In the genomic region with DNA sequence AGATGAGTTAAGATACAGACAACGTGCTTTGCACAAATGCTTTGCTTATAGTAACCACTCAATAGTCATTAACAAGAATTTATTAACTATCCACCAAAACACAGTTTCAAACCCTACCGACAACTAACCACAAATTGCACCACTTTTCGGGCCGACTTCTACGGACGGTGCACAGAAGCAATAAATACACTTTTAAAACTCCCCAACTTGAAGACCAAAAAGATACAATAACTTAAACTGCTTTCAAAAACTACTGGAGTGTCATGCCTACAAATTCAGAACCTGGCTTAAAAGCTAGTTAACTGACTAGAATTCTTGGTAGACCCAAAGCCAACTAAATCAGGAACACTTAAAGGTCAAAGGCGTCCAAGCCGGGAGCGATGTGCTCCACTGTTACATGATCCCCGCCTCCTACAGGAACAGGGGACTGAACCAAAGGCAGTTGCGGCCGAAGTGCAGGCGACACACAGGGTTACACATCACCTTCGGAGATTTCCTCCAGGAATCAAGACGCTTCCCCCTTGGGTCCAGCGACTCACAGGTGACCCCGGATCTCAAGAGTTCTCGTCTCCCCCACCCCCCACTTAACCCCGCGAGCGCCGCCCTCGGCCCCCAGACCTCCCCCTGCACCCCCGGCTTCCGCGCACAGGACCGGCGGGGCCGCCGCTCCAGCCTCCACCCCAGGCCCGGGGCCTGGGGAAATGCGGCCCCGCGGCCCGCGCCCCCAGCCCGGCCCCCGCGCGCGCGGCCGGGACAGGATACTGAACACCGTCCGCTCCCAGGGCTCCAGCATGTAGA, we compare ENCODE assay signal across 8 cellular contexts. TPM values are rescaled to one million over a fixed set of nuclear protein-coding genes. Genes with fewer than 3 reads are reported as not detected.
A peak's percentile ranks its signal among the peaks of the same experiment; 100 is the strongest.
DNase-seq lines count a peak whose midpoint lies in the region; ATAC-seq, FAIRE-seq and TF ChIP-seq lines count a peak whose summit lies in the region.
"Had no signal": no experiment of that assay in that cellular context is flagged by ENCODE, and none has a peak within 500 bp of the region (broad histone marks: within the 10 kb centered on the region; RNA-seq: fewer than 3 reads in every experiment).

No MANE protein-coding gene starts in this region.

- TF ChIP-seq RAD21 in HCT116 (IDR thresholded peaks at IDR 0.05; ENCODE audit: low read depth) (no peak), SK-N-SH (IDR thresholded peaks at IDR 0.05; ENCODE audit: low read length) (no peak)

- CTCF ChIA-PET in HCT116 (lab: Charles Lee): no interaction called here
- CTCF ChIA-PET in SK-N-SH (lab: Yijun Ruan, JAX): interaction anchor here (0.7 kb wide), 1 partner anchor 17 kb away, joined by 3 read pairs; no protein-coding TSS in a partner anchor

- FAIRE-seq in GM12892 (lab: Jason Lieb, UNC): no peak
- FAIRE-seq: islet of Langerhans had no signal

- WGBS in SK-N-SH (ENCODE audit: low lambda C conversion rate): 6% methylated on average over 16 of the region's 45 CpGs

- H4K20me1 ChIP-seq in HCT116 (ENCODE audit: insufficient read depth) (peaks cover 3% of the 10 kb centered on the region; the same call in 1 of the 2 replicates), Loucy (ENCODE audit: insufficient read depth, low read length, poor library complexity, severe bottlenecking) (peaks cover 22% of the 10 kb centered on the region), SK-N-SH (ENCODE audit: insufficient read depth) (peaks cover 14% of the 10 kb centered on the region; the same call in 1 of the 2 replicates)

- no peaks in the 10 kb centered on the region for H3K9me3 ChIP-seq in HCT116 (ENCODE audit: control insufficient read depth in 1 of 2, insufficient read depth in 1 of 2, low read depth in 1 of 2, low read length in 2 of 2)
- no peaks in the 10 kb centered on the region for H3K9me3 ChIP-seq in Loucy (ENCODE audit: insufficient read depth, low read depth, low read length)
- no peaks in the 10 kb centered on the region for H3K9me3 ChIP-seq in SK-N-SH

- H3K9ac ChIP-seq in HCT116 (ENCODE audit: low read length): peak overlapping the region; percentile 86
- peak overlapping the region; percentile 86 for H3K9ac ChIP-seq in Loucy (ENCODE audit: low read depth, low read length, poor library complexity, severe bottlenecking)
- peak overlapping the region; percentile 71 for H3K9ac ChIP-seq in SK-N-SH

- no peaks in the 10 kb centered on the region for H3F3A ChIP-seq in Loucy (ENCODE audit: low read depth)
- H3F3A ChIP-seq in SK-N-SH (replicated peaks; ENCODE audit: insufficient read depth): no peaks in the 10 kb centered on the region

- H3K27ac ChIP-seq in HCT116 (ENCODE audit: low read depth, low read length) (peak overlapping the region; percentile 61), SK-N-SH (ENCODE audit: low read depth in 2 of 2, low read length in 1 of 2) (peak overlapping the region; percentile 63 to 65)

- TF ChIP-seq POLR2A in GM12892 (IDR thresholded peaks at IDR 0.05; ENCODE audit: low read depth, low read length) (no peak), HCT116 (IDR thresholded peaks at IDR 0.05; ENCODE audit: borderline replicate concordance, extremely low read depth, insufficient read depth, insufficient read length) (no peak)

- peak; percentile 44 for ATAC-seq in HCT116
- peak; percentile 60 for ATAC-seq in left colon

- H3K36me3 ChIP-seq in HCT116 (ENCODE audit: control insufficient read depth in 1 of 2, insufficient read depth in 2 of 2, low read length in 2 of 2) (0 out of 4 replicates have a peak, but pooled peaks cover 0 to 3% of the 10 kb centered on the region in 2 experiments), Loucy (ENCODE audit: insufficient read depth, low read length) (no peaks in the 10 kb centered on the region), SK-N-SH (replicated peaks in 1 of 2; ENCODE audit: control insufficient read depth in 1 of 2, insufficient read depth in 2 of 2, low read length in 1 of 2) (peaks cover 0 to 7% of the 10 kb centered on the region in 2 experiments)

- H3K27me3 ChIP-seq in HCT116 (ENCODE audit: insufficient read depth, low read length) (no peaks in the 10 kb centered on the region), Loucy (ENCODE audit: insufficient read depth, low read length, poor library complexity, severe bottlenecking) (no peaks in the 10 kb centered on the region), SK-N-SH (ENCODE audit: insufficient read depth) (no peaks in the 10 kb centered on the region)

- peaks cover 49% of the 10 kb centered on the region for H3K79me2 ChIP-seq in HCT116 (ENCODE audit: insufficient read depth, low read length)
- H3K79me2 ChIP-seq in Loucy (ENCODE audit: insufficient read depth, low read length): peaks cover 44% of the 10 kb centered on the region
- H3K79me2 ChIP-seq in SK-N-SH (ENCODE audit: insufficient read depth): peaks cover 50% of the 10 kb centered on the region

- TF ChIP-seq CTCF in HCT116 (IDR thresholded peaks at IDR 0.05 in 2 of 3, conservative IDR thresholded peaks at IDR 0.05 in 1 of 3; ENCODE audit: borderline replicate concordance in 1 of 3, insufficient read depth in 1 of 3, low read depth in 2 of 3, low read length in 2 of 3) (no peak), Loucy (conservative IDR thresholded peaks at IDR 0.05; ENCODE audit: low read length) (no peak), SK-N-SH (IDR thresholded peaks at IDR 0.05) (no peak), choroid plexus epithelial cell (conservative IDR thresholded peaks at IDR 0.05; ENCODE audit: low read depth, low read length) (peak; percentile 4)

- peak overlapping the region; percentile 95 for H3K4me2 ChIP-seq in HCT116 (ENCODE audit: low read length)
- H3K4me2 ChIP-seq in Loucy (ENCODE audit: low read depth, low read length, poor library complexity, severe bottlenecking): peak overlapping the region; percentile 93
- peak overlapping the region; percentile 73 for H3K4me2 ChIP-seq in SK-N-SH

- H3K4me3 ChIP-seq in HCT116 (replicated peaks in 1 of 2; ENCODE audit: low read depth in 1 of 2, low read length in 2 of 2) (peak overlapping the region; percentile 88 to 96), Loucy (ENCODE audit: low read length, poor library complexity, severe bottlenecking) (peak overlapping the region; percentile 94), SK-N-SH (ENCODE audit: low read depth in 2 of 2, low read length in 1 of 2) (peak overlapping the region; percentile 66 to 67), choroid plexus epithelial cell (ENCODE audit: low read depth, low read length) (peak overlapping the region; percentile 81)

- TSS peak; percentile 83 for BruUV-seq in HCT116 (replicated peaks; lab: Mats Ljungman, UMichigan)

- H3K4me1 ChIP-seq in HCT116 (ENCODE audit: control insufficient read depth in 1 of 2, insufficient read depth in 2 of 2, low read length in 2 of 2) (peaks cover 5 to 23% of the 10 kb centered on the region in 2 experiments; a peak in 3 of 4 replicates), Loucy (ENCODE audit: insufficient read depth, low read length, poor library complexity, severe bottlenecking) (peaks cover 30% of the 10 kb centered on the region), SK-N-SH (ENCODE audit: control insufficient read depth in 1 of 2, insufficient read depth in 2 of 2, low read depth in 1 of 2, low read length in 1 of 2) (peaks cover 6 to 22% of the 10 kb centered on the region in 2 experiments; a peak in 3 of 4 replicates)

- H3K9me2 ChIP-seq in HCT116 (ENCODE audit: insufficient read depth) (no peaks in the 10 kb centered on the region), Loucy (replicated peaks; ENCODE audit: low read depth, low read length) (no peaks in the 10 kb centered on the region), SK-N-SH (no peaks in the 10 kb centered on the region)

- no peak for TF ChIP-seq EP300 in SK-N-SH (IDR thresholded peaks at IDR 0.05; ENCODE audit: borderline replicate concordance in 1 of 2, low read depth in 1 of 2, low read length in 1 of 2)

- POLR2A ChIA-PET in HCT116 (lab: Charles Lee): interaction anchor here (1.0 to 1.5 kb wide), 2 partner anchors 10 to 130 kb away, joined by 5 read pairs; no protein-coding TSS in a partner anchor
- POLR2A ChIA-PET in SK-N-SH (lab: Yijun Ruan, JAX): interaction anchor here (0.5 to 0.6 kb wide), 3 partner anchors 33 to 254 kb away, joined by 3 to 6 read pairs (median 3); no protein-coding TSS in a partner anchor

- H2AFZ ChIP-seq in HCT116 (ENCODE audit: low read depth, low read length, poor library complexity, severe bottlenecking): no peak overlapping the region
- H2AFZ ChIP-seq in Loucy (ENCODE audit: low read length): peak overlapping the region; percentile 14
- peak overlapping the region; percentile 43; the same call in 1 of the 2 replicates for H2AFZ ChIP-seq in SK-N-SH (ENCODE audit: low read depth)

- DNase-seq in GM12892 (ENCODE audit: insufficient read length): peak; percentile 33
- peak; percentile 13 for DNase-seq in HCT116 (ENCODE audit: low read depth, low spot score)
- DNase-seq in SK-N-SH: no peak
- peak; percentile 47 for DNase-seq in choroid plexus epithelial cell (ENCODE audit: low read depth)
- peak; percentile 58 to 70 for DNase-seq in left colon
- DNase-seq in stimulated activated CD4-positive, alpha-beta T cell treated with anti-CD3 and anti-CD28 coated beads, Interleukin-4, amount 100 ng/mL, for 24 hours: peak; percentile 27

- RAD21 ChIA-PET in HCT116 (lab: Charles Lee; ENCODE audit: low non-redundant PET in 1 of 2, low total read pairs in 2 of 2, uncharacterized antibody in 2 of 2, unreplicated experiment in 2 of 2): no interaction called here

- intact Hi-C loops in HCT116 (cut with micrococcal nuclease): no loop called here
- intact Hi-C loops in left colon (cut with DNase I, micrococcal nuclease): no loop called here

TF ChIP-seq in HCT116, 20 proteins besides CTCF, POLR2A, EP300 and RAD21 (continues in another document):
- TF ChIP-seq SRF (IDR thresholded peaks at IDR 0.05; ENCODE audit: low read depth): no peak
- peak; percentile 85; the same call in 1 of the 2 replicates for TF ChIP-seq ZFX (IDR thresholded peaks at IDR 0.05)
- TF ChIP-seq SIN3A (IDR thresholded peaks at IDR 0.05; ENCODE audit: low read depth): no peak; the same call in 1 of the 2 replicates
- no peak for TF ChIP-seq CEBPB (IDR thresholded peaks at IDR 0.05; ENCODE audit: low read depth)
- no peak for TF ChIP-seq POLR2AphosphoS5 (IDR thresholded peaks at IDR 0.05; ENCODE audit: low read depth, low read length)

RNA-seq across cellular contexts. Expression of a gene that starts 0.5 kb away (rescaled TPM):
- polyA plus RNA-seq in GM12892 (2012; ENCODE audit: missing spikeins): 26.3 TPM
- total RNA-seq in HCT116 (2021; ENCODE audit: unreplicated experiment) (17.0 TPM), left colon (10 to 100 TPM; 47.4 to 59.1 TPM)
- polyA plus RNA-seq in HCT116 (2012): 15.4 and 19.2 TPM in 2 replicates
- polyA plus RNA-seq in SK-N-SH (2012; rRNA removed): 27.8 and 39.5 TPM in 2 replicates
- 34.0 and 38.1 TPM in 2 replicates for polyA plus RNA-seq in SK-N-SH (2012; cell fraction: cytosol; rRNA removed)
- polyA plus RNA-seq in SK-N-SH (2012; cell fraction: nucleus; rRNA removed): 7.8 and 13.2 TPM in 2 replicates
